Comparison of ENCODE assay signal across 38 cellular contexts in genomic region chr7:82655965-82656364, GRCh38.
"Had no signal": no experiment of that assay in that cellular context is flagged by ENCODE, and none has a peak within 500 bp of the region (broad histone marks: within the 10 kb centered on the region; RNA-seq: fewer than 3 reads in every experiment).

No MANE protein-coding gene starts in this region.

- H3K27me3 Mint-ChIP-seq: activated B cell treated with CpG ODN at 0.5 μM for 24 hours; activated CD4-positive, alpha-beta memory T cell treated with anti-CD3 and anti-CD28 coated beads for 36 hours; activated CD4-positive, alpha-beta T cell treated with anti-CD3 and anti-CD28 coated beads, Interleukin-2, amount 10 ng/mL, durations not matched to agents 24 days and 14 days; activated CD8-positive, alpha-beta T cell treated with anti-CD3 and anti-CD28 coated beads for 36 hours; activated naive CD8-positive, alpha-beta T cell treated with anti-CD3 and anti-CD28 coated beads for 36 hours; activated T-helper 17 cell treated with anti-CD3 and anti-CD28 coated beads, Interleukin-2, amount 50 U/mL, for 72 hours; central memory CD8-positive, alpha-beta T cell had no signal

- H3K4me3 Mint-ChIP-seq: activated B cell treated with CpG ODN at 0.5 μM for 24 hours; activated CD4-positive, alpha-beta memory T cell treated with anti-CD3 and anti-CD28 coated beads for 36 hours; activated CD4-positive, alpha-beta T cell treated with anti-CD3 and anti-CD28 coated beads, Interleukin-2, amount 10 ng/mL, durations not matched to agents 24 days and 14 days; activated CD8-positive, alpha-beta T cell treated with anti-CD3 and anti-CD28 coated beads for 36 hours; activated naive CD4-positive, alpha-beta T cell treated with anti-CD3 and anti-CD28 coated beads for 36 hours; activated naive CD8-positive, alpha-beta T cell treated with anti-CD3 and anti-CD28 coated beads for 36 hours; activated T-cell treated with anti-CD3 and anti-CD28 coated beads, Interleukin-2, amount 50 U/mL, for 4 hours; activated T-cell treated with anti-CD3 and anti-CD28 coated beads, Interleukin-2, amount 50 U/mL, for 72 hours; activated T-helper 1 cell treated with anti-CD3 and anti-CD28 coated beads, Interleukin-12 subunit alpha, Interleukin-12 subunit beta, Interleukin-2, Interleukin-4 antibody, amounts not matched to agents 30 ng/mL and 10 ng/mL and 1 ng/mL, durations not matched to agents 14 hours and 24 hours and 36 hours; activated T-helper 17 cell treated with anti-CD3 and anti-CD28 coated beads, Interleukin-2, amount 50 U/mL, for 72 hours; central memory CD8-positive, alpha-beta T cell; T-helper 1 cell treated with Interleukin-12 subunit alpha and Interleukin-12 subunit beta and Interleukin-4 antibody, amounts not matched to agents 30 μg/mL and 1 μg/mL, for 36 hours; T-helper 2 cell treated with Interferon-gamma antibody and Interleukin-4, amounts not matched to agents 5 μg/mL and 100 μg/mL, for 36 hours had no signal

- H3K27ac Mint-ChIP-seq: activated B cell treated with CpG ODN at 0.5 μM for 24 hours; activated CD4-positive, alpha-beta memory T cell treated with anti-CD3 and anti-CD28 coated beads for 36 hours; activated CD4-positive, alpha-beta T cell treated with anti-CD3 and anti-CD28 coated beads, Interleukin-2, amount 10 ng/mL, durations not matched to agents 24 days and 14 days; activated CD8-positive, alpha-beta T cell treated with anti-CD3 and anti-CD28 coated beads for 36 hours; activated naive CD4-positive, alpha-beta T cell treated with anti-CD3 and anti-CD28 coated beads for 36 hours; activated naive CD4-positive, alpha-beta T cell treated with anti-CD3 and anti-CD28 coated beads, Interleukin-2, amount 50 U/mL, for 72 hours; activated naive CD8-positive, alpha-beta T cell treated with anti-CD3 and anti-CD28 coated beads for 36 hours; activated T-cell treated with anti-CD3 and anti-CD28 coated beads, Interleukin-2, amount 50 U/mL, for 72 hours; activated T-helper 1 cell treated with anti-CD3 and anti-CD28 coated beads, Interleukin-12 subunit alpha, Interleukin-12 subunit beta, Interleukin-2, Interleukin-4 antibody, amounts not matched to agents 30 ng/mL and 10 ng/mL and 1 ng/mL, durations not matched to agents 14 hours and 24 hours and 36 hours; activated T-helper 17 cell treated with anti-CD3 and anti-CD28 coated beads, Interleukin-2, amount 50 U/mL, for 72 hours; T-helper 1 cell treated with Interleukin-12 subunit alpha and Interleukin-12 subunit beta and Interleukin-4 antibody, amounts not matched to agents 30 μg/mL and 1 μg/mL, for 36 hours; T-helper 2 cell treated with Interferon-gamma antibody and Interleukin-4, amounts not matched to agents 5 μg/mL and 100 μg/mL, for 36 hours had no signal

- H3K4me3 ChIP-seq: ascending aorta, body of pancreas, breast epithelium had no signal

- H3K36me3 ChIP-seq: ascending aorta, brain microvascular endothelial cell, breast epithelium had no signal

- H3K4me1 ChIP-seq: ascending aorta, body of pancreas, breast epithelium had no signal

- H3K9me3 ChIP-seq: ascending aorta, body of pancreas, breast epithelium had no signal

- DNase-seq: activated B cell treated with CpG ODN at 0.5 μM for 24 hours; activated CD4-positive, alpha-beta memory T cell treated with anti-CD3 and anti-CD28 coated beads for 36 hours; activated CD4-positive, alpha-beta T cell treated with anti-CD3 and anti-CD28 coated beads for 4 hours; activated CD4-positive, alpha-beta T cell treated with anti-CD3 and anti-CD28 coated beads, Interleukin-2, amount 10 ng/mL, durations not matched to agents 24 days and 14 days; activated CD4-positive, alpha-beta T cell treated with anti-CD3 and anti-CD28 coated beads, Interleukin-2, amount 50 U/mL, for 1 hour; activated CD4-positive, alpha-beta T cell treated with anti-CD3 and anti-CD28 coated beads, Interleukin-2, amount 50 U/mL, for 4 hours; activated CD4-positive, CD25-positive, alpha-beta regulatory T cell treated with anti-CD3 and anti-CD28 coated beads, Interleukin-2, amount 50 U/mL, for 72 hours; activated CD8-positive, alpha-beta memory T cell treated with anti-CD3 and anti-CD28 coated beads, Interleukin-2, amount 50 U/mL, for 4 hours; activated CD8-positive, alpha-beta T cell treated with anti-CD3 and anti-CD28 coated beads for 36 hours; activated effector memory CD4-positive, alpha-beta T cell treated with anti-CD3 and anti-CD28 coated beads, Interleukin-2, amount 50 U/mL, for 16 hours; activated gamma-delta T cell treated with Interleukin-2 at 50 U/mL for 16 hours; activated naive CD4-positive, alpha-beta T cell; activated naive CD4-positive, alpha-beta T cell treated with anti-CD3 and anti-CD28 coated beads for 36 hours; activated naive CD4-positive, alpha-beta T cell treated with anti-CD3 and anti-CD28 coated beads, Interleukin-2, amount 50 U/mL, for 16 hours; activated naive CD8-positive, alpha-beta T cell treated with anti-CD3 and anti-CD28 coated beads for 36 hours; activated T-cell treated with anti-CD3 and anti-CD28 coated beads for 4 hours; activated T-cell treated with anti-CD3 and anti-CD28 coated beads, Interleukin-2, amount 50 U/mL, for 1 hour; activated T-cell treated with anti-CD3 and anti-CD28 coated beads, Interleukin-2, amount 50 U/mL, for 4 hours; activated T-cell treated with anti-CD3 and anti-CD28 coated beads, Interleukin-2, amount 50 U/mL, for 72 hours; amygdala; anterior cingulate cortex; body of pancreas; brain microvascular endothelial cell; caudate nucleus; cerebellar nuclear complex; T-helper 1 cell; T-helper 2 cell; T-helper 9 cell had no signal

- H3K4me1 Mint-ChIP-seq: activated B cell treated with CpG ODN at 0.5 μM for 24 hours; activated CD4-positive, alpha-beta T cell treated with anti-CD3 and anti-CD28 coated beads, Interleukin-2, amount 10 ng/mL, durations not matched to agents 24 days and 14 days; activated naive CD8-positive, alpha-beta T cell treated with anti-CD3 and anti-CD28 coated beads for 36 hours; activated T-helper 17 cell treated with anti-CD3 and anti-CD28 coated beads, Interleukin-2, amount 50 U/mL, for 72 hours; central memory CD8-positive, alpha-beta T cell had no signal

- H3K27ac ChIP-seq: ascending aorta, body of pancreas, brain microvascular endothelial cell, breast epithelium, VCaP had no signal

- H3K27me3 ChIP-seq: ascending aorta, body of pancreas, brain microvascular endothelial cell, breast epithelium had no signal

- H3K36me3 Mint-ChIP-seq: activated CD4-positive, alpha-beta memory T cell treated with anti-CD3 and anti-CD28 coated beads for 36 hours had no signal

- FAIRE-seq: TTC549 had no signal

- ATAC-seq: activated CD8-positive, alpha-beta T cell treated with anti-CD3 and anti-CD28 coated beads for 36 hours; activated naive CD4-positive, alpha-beta T cell treated with anti-CD3 and anti-CD28 coated beads, Interleukin-2, amount 50 U/mL, for 72 hours; activated T-cell treated with anti-CD3 and anti-CD28 coated beads, Interleukin-2, amount 50 U/mL, for 4 hours; activated T-cell treated with anti-CD3 and anti-CD28 coated beads, Interleukin-2, amount 50 U/mL, for 72 hours; activated T-helper 17 cell treated with anti-CD3 and anti-CD28 coated beads, Interleukin-2, amount 50 U/mL, for 72 hours; body of pancreas had no signal
